In genomic region chr3:14438262-14438661, GRCh38 we compare ENCODE assay signal across 1 cellular context.
TF ChIP-seq lines count a peak whose summit lies in the region.

No MANE protein-coding gene starts in this region.

TF ChIP-seq in SK-N-SH treated with all-trans-retinoic acid at 6 μM for 48 hours, 23 proteins besides CTCF, POLR2A, EP300 and RAD21 (continued from another document):
- no peak for TF ChIP-seq PATZ1 (CRISPR knock-in tag; IDR thresholded peaks at IDR 0.05; ENCODE audit: borderline replicate concordance)
TF ChIP-seq in SK-N-SH treated with all-trans-retinoic acid at 6 μM for 48 hours: peak in this region for 0.
